In the genomic region with DNA sequence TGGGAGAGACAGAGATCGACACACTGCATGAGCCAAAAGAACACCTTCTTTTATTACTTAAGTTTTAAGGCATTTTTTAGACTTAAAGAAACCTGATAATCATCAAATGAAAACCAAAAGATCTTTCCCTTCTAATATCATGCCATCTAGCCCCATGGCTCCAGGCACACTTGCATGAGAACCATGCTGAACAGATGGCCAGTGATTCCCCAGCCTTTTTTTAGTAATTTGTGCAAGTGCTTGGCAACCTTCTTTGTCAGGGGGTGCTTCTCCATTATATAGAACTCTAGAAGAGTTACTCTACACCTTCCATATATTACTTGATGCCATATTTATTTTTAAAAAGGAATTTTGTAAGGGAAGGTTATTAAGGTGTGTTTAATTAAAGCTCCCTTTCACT, we compare ENCODE assay signal across 16 cellular contexts.
"Had no signal": no experiment of that assay in that cellular context is flagged by ENCODE, and none has a peak within 500 bp of the region (broad histone marks: within the 10 kb centered on the region; RNA-seq: fewer than 3 reads in every experiment).

No MANE protein-coding gene starts in this region.

- ATAC-seq: foreskin keratinocyte; gastroesophageal sphincter; heart right ventricle; left cardiac atrium; left lung; left ventricle myocardium superior; lower lobe of right lung; naive thymus-derived CD4-positive, alpha-beta T cell had no signal

- DNase-seq: dermis blood vessel endothelial cell; effector CD4-positive, alpha-beta T cell; effector memory CD4-positive, alpha-beta T cell; foreskin keratinocyte; glutamatergic neuron; head of caudate nucleus; heart right ventricle; hippocampal formation; left cardiac atrium; left lung; left ventricle myocardium superior; lower lobe of right lung; mesenchymal stem cell; midbrain; naive thymus-derived CD4-positive, alpha-beta T cell had no signal
